In the genomic region with DNA sequence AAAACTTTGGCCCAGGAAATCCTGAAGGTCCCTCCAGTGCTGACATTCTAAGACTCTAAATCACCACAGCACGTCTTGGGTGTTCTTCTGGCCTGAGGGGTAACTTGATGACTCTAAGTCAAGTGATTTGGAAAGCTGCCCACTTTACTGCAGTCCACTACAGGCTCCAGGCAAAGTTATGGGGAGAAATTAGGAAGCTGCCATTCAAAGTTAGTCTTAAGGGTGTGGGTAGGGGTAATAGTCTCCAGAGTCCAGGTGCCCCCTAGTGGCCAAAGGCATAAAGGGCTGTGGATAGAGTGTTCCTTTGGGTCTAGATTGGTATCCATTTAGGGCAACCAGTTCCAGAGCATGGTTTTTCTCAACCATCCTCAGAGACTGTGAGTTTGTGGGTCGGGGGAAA, we compare ENCODE assay signal across 8 cellular contexts. TPM values are rescaled to one million over a fixed set of nuclear protein-coding genes. Genes with fewer than 3 reads are reported as not detected.
DNase-seq lines count a peak whose midpoint lies in the region; ATAC-seq and TF ChIP-seq lines count a peak whose summit lies in the region.

No MANE protein-coding gene starts in this region.

- no peak overlapping the region for H3K27ac ChIP-seq in thyroid gland

- peak; percentile 72 for ATAC-seq in GM18861 (IDR thresholded peaks at IDR 0.05; ENCODE audit: unreplicated experiment)

- H3K9me3 Mint-ChIP-seq in activated T-helper 1 cell treated with anti-CD3 and anti-CD28 coated beads, Interleukin-12 subunit alpha, Interleukin-12 subunit beta, Interleukin-2, Interleukin-4 antibody, amounts not matched to agents 30 ng/mL and 10 ng/mL and 1 ng/mL, durations not matched to agents 14 hours and 24 hours and 36 hours: no peaks in the 10 kb centered on the region

- no peaks in the 10 kb centered on the region for H3K36me3 ChIP-seq in thyroid gland

- H3K27ac Mint-ChIP-seq in activated T-helper 1 cell treated with anti-CD3 and anti-CD28 coated beads, Interleukin-12 subunit alpha, Interleukin-12 subunit beta, Interleukin-2, Interleukin-4 antibody, amounts not matched to agents 30 ng/mL and 10 ng/mL and 1 ng/mL, durations not matched to agents 14 hours and 24 hours and 36 hours: no peak overlapping the region

- H3K9me3 ChIP-seq in thyroid gland: no peaks in the 10 kb centered on the region

- TF ChIP-seq POLR2A in thyroid gland (IDR thresholded peaks at IDR 0.05): no peak

- no peak overlapping the region for H3K4me3 ChIP-seq in fibroblast of the aortic adventitia (ENCODE audit: low read depth, low read length)
- no peak overlapping the region for H3K4me3 ChIP-seq in thyroid gland (replicated peaks in 1 of 3)

- no peaks in the 10 kb centered on the region for H3K27me3 Mint-ChIP-seq in activated T-helper 1 cell treated with anti-CD3 and anti-CD28 coated beads, Interleukin-12 subunit alpha, Interleukin-12 subunit beta, Interleukin-2, Interleukin-4 antibody, amounts not matched to agents 30 ng/mL and 10 ng/mL and 1 ng/mL, durations not matched to agents 14 hours and 24 hours and 36 hours (ENCODE audit: insufficient read depth)

- H3K36me3 Mint-ChIP-seq in activated T-helper 1 cell treated with anti-CD3 and anti-CD28 coated beads, Interleukin-12 subunit alpha, Interleukin-12 subunit beta, Interleukin-2, Interleukin-4 antibody, amounts not matched to agents 30 ng/mL and 10 ng/mL and 1 ng/mL, durations not matched to agents 14 hours and 24 hours and 36 hours (ENCODE audit: low read depth): no peaks in the 10 kb centered on the region

- DNase-seq in AG09319 (ENCODE audit: extremely low read depth, low read depth) (peak; percentile 39), HT-29 (ENCODE audit: low spot score) (peak; percentile 80), RKO (ENCODE audit: low spot score) (peak; percentile 70), fibroblast of the aortic adventitia (ENCODE audit: low read depth) (peak; percentile 86), nucleus accumbens (lab: John Stamatoyannopoulos, UW) (peak in 41 of 56 donors; percentile 0 to 75 (median 10)), thyroid gland (peak; percentile 46 to 49)
- DNase-seq in activated T-helper 1 cell treated with anti-CD3 and anti-CD28 coated beads, Interleukin-12 subunit alpha, Interleukin-12 subunit beta, Interleukin-2, Interleukin-4 antibody, amounts not matched to agents 30 ng/mL and 10 ng/mL and 1 ng/mL, durations not matched to agents 14 hours and 24 hours and 36 hours (ENCODE audit: low spot score): peak; percentile 7

- H3K4me3 Mint-ChIP-seq in activated T-helper 1 cell treated with anti-CD3 and anti-CD28 coated beads, Interleukin-12 subunit alpha, Interleukin-12 subunit beta, Interleukin-2, Interleukin-4 antibody, amounts not matched to agents 30 ng/mL and 10 ng/mL and 1 ng/mL, durations not matched to agents 14 hours and 24 hours and 36 hours: no peak overlapping the region

- no peaks in the 10 kb centered on the region for H3K4me1 ChIP-seq in thyroid gland

- no peaks in the 10 kb centered on the region for H3K4me1 Mint-ChIP-seq in activated T-helper 1 cell treated with anti-CD3 and anti-CD28 coated beads, Interleukin-12 subunit alpha, Interleukin-12 subunit beta, Interleukin-2, Interleukin-4 antibody, amounts not matched to agents 30 ng/mL and 10 ng/mL and 1 ng/mL, durations not matched to agents 14 hours and 24 hours and 36 hours (ENCODE audit: low read depth)

- TF ChIP-seq CTCF in AG09319 (IDR thresholded peaks at IDR 0.05; ENCODE audit: low read depth, low read length) (peak; percentile 88), fibroblast of the aortic adventitia (IDR thresholded peaks at IDR 0.05; ENCODE audit: insufficient read depth, low read length) (peak; percentile 82), thyroid gland (IDR thresholded peaks at IDR 0.05) (peak; percentile 27 to 58 (median 48))

- intact Hi-C loops in activated T-helper 1 cell treated with anti-CD3 and anti-CD28 coated beads, Interleukin-12 subunit alpha, Interleukin-12 subunit beta, Interleukin-2, Interleukin-4 antibody, amounts not matched to agents 30 ng/mL and 10 ng/mL and 1 ng/mL, durations not matched to agents 14 hours and 24 hours and 36 hours (cut with micrococcal nuclease): loop anchor here (1.0 kb wide), 2 partner anchors 168 to 527 kb away; no protein-coding TSS in a partner anchor
- intact Hi-C loops in thyroid gland (cut with DNase I): no loop called here

- WGBS in thyroid gland, 2 donors: 38 to 50% methylated on average over 1 to 2 of the region's 2 CpGs

- H3K27me3 ChIP-seq in thyroid gland: no peaks in the 10 kb centered on the region

RNA-seq across cellular contexts. Expression of a gene that starts 38.7 kb away (rescaled TPM):
- total RNA-seq in HT-29 (2014; rRNA removed; shearing (Covaris generic)): not detected in 2 replicates
- total RNA-seq in activated T-helper 1 cell treated with anti-CD3 and anti-CD28 coated beads, Interleukin-12 subunit alpha, Interleukin-12 subunit beta, Interleukin-2, Interleukin-4 antibody, amounts not matched to agents 30 ng/mL and 10 ng/mL and 1 ng/mL, durations not matched to agents 14 hours and 24 hours and 36 hours: 0.08 and 0.20 TPM in 2 replicates
- total RNA-seq in fibroblast of the aortic adventitia (ENCODE audit: low replicate concordance): 5.9 and 28.5 TPM in 2 replicates
- total RNA-seq in thyroid gland: 10 to 100 TPM; 10.1 to 24.0 (median 20.1) TPM

Comparison
In these comparisons a context has a peak if more than half of its experiments do, and no peak if none do; other contexts are left out.
1. DNase-seq: peak in every context shown above with its lines; median percentile 86 in fibroblast of the aortic adventitia; 80 in HT-29; 70 in RKO; 48 in thyroid gland; 39 in AG09319; 10 in nucleus accumbens; 7 in activated T-helper 1 cell treated with anti-CD3 and anti-CD28 coated beads, Interleukin-12 subunit alpha, Interleukin-12 subunit beta, Interleukin-2, Interleukin-4 antibody, amounts not matched to agents 30 ng/mL and 10 ng/mL and 1 ng/mL, durations not matched to agents 14 hours and 24 hours and 36 hours.